Comparison of ENCODE assay signal across 16 cellular contexts in genomic region chr13:110158201-110158600, GRCh38.
"Had no signal": no experiment of that assay in that cellular context is flagged by ENCODE, and none has a peak within 500 bp of the region (broad histone marks: within the 10 kb centered on the region; RNA-seq: fewer than 3 reads in every experiment).

No MANE protein-coding gene starts in this region.

- H3K27me3 ChIP-seq: dorsolateral prefrontal cortex, left lung, right lobe of liver, tibial nerve, uterus had no signal

- H3K4me3 ChIP-seq: dorsolateral prefrontal cortex, left lung, psoas muscle, right lobe of liver, tibial nerve, uterus had no signal

- H3K27ac ChIP-seq: dorsolateral prefrontal cortex, psoas muscle, right lobe of liver, uterus had no signal

- H3K4me1 ChIP-seq: psoas muscle, right lobe of liver, uterus had no signal

- ATAC-seq: activated CD4-positive, alpha-beta T cell treated with anti-CD3 and anti-CD28 coated beads for 36 hours; psoas muscle; right lobe of liver had no signal

- H3K36me3 ChIP-seq: right lobe of liver, uterus had no signal

- FAIRE-seq: colon, TTC549 had no signal

- H3K9me3 ChIP-seq: left lung, psoas muscle, right lobe of liver, tibial nerve, uterus had no signal

- DNase-seq: activated CD4-positive, alpha-beta T cell treated with anti-CD3 and anti-CD28 coated beads for 36 hours; activated CD4-positive, alpha-beta T cell treated with anti-CD3 and anti-CD28 coated beads, Interleukin-2, amount 50 U/mL, for 48 hours; activated T-cell treated with anti-CD3 and anti-CD28 coated beads for 4 hours; caudate nucleus; dorsolateral prefrontal cortex; foreskin melanocyte; glutamatergic neuron; left lung; psoas muscle; stimulated activated CD4-positive, alpha-beta T cell treated with anti-CD3 and anti-CD28 coated beads, Interleukin-4, amount 100 ng/mL, for 4 hours; stimulated activated naive CD4-positive, alpha-beta T cell; uterus had no signal
